Comparison of ENCODE assay signal across 1 cellular context in genomic region chr10:78436706-78437406, GRCh38.
TF ChIP-seq lines count a peak whose summit lies in the region.

No MANE protein-coding gene starts in this region.

TF ChIP-seq in GM23338, 12 proteins besides CTCF, POLR2A, EP300 and RAD21:
- TF ChIP-seq EZH2 (IDR thresholded peaks at IDR 0.05; ENCODE audit: low read depth, unreplicated experiment) (no peak), EZH2phosphoT487 (IDR thresholded peaks at IDR 0.05; ENCODE audit: unreplicated experiment) (no peak), STAT1 (IDR thresholded peaks at IDR 0.05; ENCODE audit: unreplicated experiment) (no peak), CREB1 (CRISPR knock-in tag; IDR thresholded peaks at IDR 0.05; ENCODE audit: low read depth) (no peak), ETS1 (IDR thresholded peaks at IDR 0.05) (no peak), NANOG (IDR thresholded peaks at IDR 0.05; ENCODE audit: borderline replicate concordance) (no peak), JUNB (IDR thresholded peaks at IDR 0.05; ENCODE audit: unreplicated experiment) (no peak), ZNF331 (CRISPR knock-in tag; IDR thresholded peaks at IDR 0.05; ENCODE audit: low read depth) (no peak), REST (IDR thresholded peaks at IDR 0.05; ENCODE audit: unreplicated experiment) (no peak), ZNF114 (CRISPR knock-in tag; IDR thresholded peaks at IDR 0.05) (no peak), ZNF462 (CRISPR knock-in tag; IDR thresholded peaks at IDR 0.05) (no peak), POLR2AphosphoS5 (IDR thresholded peaks at IDR 0.05; ENCODE audit: low read depth) (no peak)
